In the genomic region with DNA sequence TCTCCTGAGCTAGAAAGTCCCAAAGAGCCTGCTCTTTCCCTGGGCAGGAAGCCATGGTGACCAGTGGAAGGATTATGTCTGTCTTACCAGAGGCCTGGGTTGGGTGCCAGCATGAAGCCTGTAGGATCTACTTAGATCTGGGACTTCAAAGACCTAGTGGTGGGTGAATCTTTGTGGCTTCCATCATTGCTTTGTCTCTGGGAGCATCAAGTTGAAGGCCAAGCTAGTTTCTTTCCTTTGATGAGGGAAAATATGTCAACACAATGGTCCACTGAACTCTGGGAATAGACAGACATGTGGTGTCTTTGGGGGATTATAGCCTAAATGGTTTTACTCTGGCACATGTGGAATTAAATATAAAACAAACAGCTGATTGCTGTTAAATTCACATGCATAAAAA, we compare ENCODE assay signal across 21 cellular contexts.
"Had no signal": no experiment of that assay in that cellular context is flagged by ENCODE, and none has a peak within 500 bp of the region (broad histone marks: within the 10 kb centered on the region; RNA-seq: fewer than 3 reads in every experiment).

No MANE protein-coding gene starts in this region.

- H3K9me3 ChIP-seq: SK-N-SH had no signal

- ATAC-seq: K562 had no signal

- H3K4me1 Mint-ChIP-seq: IgD-negative memory B cell had no signal

- H3K9ac ChIP-seq: KMS-11, SK-N-SH had no signal

- H3K27ac Mint-ChIP-seq: IgD-negative memory B cell had no signal

- DNase-seq: Kasumi-1, MV-4-11, NCI-H1048, NCI-H1105, NCI-H1417, NCI-H1436 treated with DMSO at 0.1 percent for 48 hours, NCI-H1694, NCI-H187 treated with DMSO at 0.1 percent for 48 hours, NCI-H2029 treated with DMSO at 0.1 percent for 48 hours, NCI-H2171 treated with DMSO at 0.1 percent for 48 hours, NCI-H345, NCI-H446 treated with DMSO at 0.1 percent for 48 hours, NCI-H510A treated with DMSO at 0.1 percent for 48 hours, NCI-H526, Right ventricle myocardium superior, RPMI8226, SIG-M5, SK-N-SH had no signal

- H3K27ac ChIP-seq: KMS-11 had no signal

- H3K27me3 Mint-ChIP-seq: IgD-negative memory B cell had no signal

- H3K4me3 ChIP-seq: K562 had no signal
